In genomic region chr10:80529604-80530003, GRCh38 we compare ENCODE assay signal across 11 cellular contexts. TPM values are rescaled to one million over a fixed set of nuclear protein-coding genes. Genes with fewer than 3 reads are reported as not detected.
DNase-seq lines count a peak whose midpoint lies in the region; ATAC-seq, FAIRE-seq and TF ChIP-seq lines count a peak whose summit lies in the region.
"Had no signal": no experiment of that assay in that cellular context is flagged by ENCODE, and none has a peak within 500 bp of the region (broad histone marks: within the 10 kb centered on the region; RNA-seq: fewer than 3 reads in every experiment).

No MANE protein-coding gene starts in this region.

- H3K27me3 Mint-ChIP-seq in T-helper 17 cell, result no peaks in the 10 kb centered on the region
- H3K27me3 Mint-ChIP-seq in activated naive CD8-positive, alpha-beta T cell treated with anti-CD3 and anti-CD28 coated beads for 36 hours, result no peaks in the 10 kb centered on the region
- H3K27me3 Mint-ChIP-seq in natural killer cell treated with Interleukin-12 subunit alpha and Interleukin-12 subunit beta and Interleukin-15 and Interleukin-18, amount 100 ng/mL, for 72 hours, result no peaks in the 10 kb centered on the region

- DNase-seq in CD1c-positive myeloid dendritic cell (ENCODE audit: extremely low spot score), result peak; percentile 74
- DNase-seq in T-helper 17 cell, result peak in 1 of 3 donors; percentile 25
- peak; percentile 36 for DNase-seq in activated naive CD8-positive, alpha-beta T cell treated with anti-CD3 and anti-CD28 coated beads for 36 hours
- no peak for DNase-seq in natural killer cell treated with Interleukin-12 subunit alpha and Interleukin-12 subunit beta and Interleukin-15 and Interleukin-18, amount 100 ng/mL, for 72 hours (ENCODE audit: low spot score)
- no peak for DNase-seq in NCI-H2196 (lab: John Stamatoyannopoulos, UW; ENCODE audit: unreplicated experiment)
- no peak for DNase-seq in GM12891 (ENCODE audit: insufficient read length, low spot score)
- no peak for DNase-seq in GM13977 (ENCODE audit: low spot score)
- no peak for DNase-seq in RPMI8226
- DNase-seq: NCI-H1436 had no signal

- peaks cover 52% of the 10 kb centered on the region for H3K4me1 Mint-ChIP-seq in T-helper 17 cell
- peaks cover 78% of the 10 kb centered on the region for H3K4me1 Mint-ChIP-seq in activated naive CD8-positive, alpha-beta T cell treated with anti-CD3 and anti-CD28 coated beads for 36 hours
- peaks cover 42 to 48% of the 10 kb centered on the region in 2 donors for H3K4me1 Mint-ChIP-seq in natural killer cell treated with Interleukin-12 subunit alpha and Interleukin-12 subunit beta and Interleukin-15 and Interleukin-18, amount 100 ng/mL, for 72 hours (ENCODE audit: low read depth in 2 of 2)

- TF ChIP-seq POLR2A in GM12891 (IDR thresholded peaks at IDR 0.05; ENCODE audit: low read depth, low read length), result no peak

- no peaks in the 10 kb centered on the region for H3K9me3 ChIP-seq in T-helper 17 cell (ENCODE audit: control insufficient read depth, low read length, poor library complexity, severe bottlenecking)

- peak; percentile 85 for ATAC-seq in T-helper 17 cell
- ATAC-seq in natural killer cell treated with Interleukin-12 subunit alpha and Interleukin-12 subunit beta and Interleukin-15 and Interleukin-18, amount 100 ng/mL, for 72 hours, result peak; percentile 74 to 81

- no peak for TF ChIP-seq CTCF in GM13977 (IDR thresholded peaks at IDR 0.05; ENCODE audit: extremely low read depth, insufficient read depth, missing control alignments)

- no peaks in the 10 kb centered on the region for H3K9me3 Mint-ChIP-seq in activated naive CD8-positive, alpha-beta T cell treated with anti-CD3 and anti-CD28 coated beads for 36 hours
- no peaks in the 10 kb centered on the region for H3K9me3 Mint-ChIP-seq in natural killer cell treated with Interleukin-12 subunit alpha and Interleukin-12 subunit beta and Interleukin-15 and Interleukin-18, amount 100 ng/mL, for 72 hours

- peak overlapping the region; percentile 73 for H3K4me3 Mint-ChIP-seq in T-helper 17 cell
- H3K4me3 Mint-ChIP-seq in activated naive CD8-positive, alpha-beta T cell treated with anti-CD3 and anti-CD28 coated beads for 36 hours, result peak overlapping the region; percentile 58
- peak overlapping the region; percentile 49 for H3K4me3 Mint-ChIP-seq in natural killer cell treated with Interleukin-12 subunit alpha and Interleukin-12 subunit beta and Interleukin-15 and Interleukin-18, amount 100 ng/mL, for 72 hours

- FAIRE-seq in GM12891 (lab: Jason Lieb, UNC), result no peak
- FAIRE-seq: D721Med had no signal

- in situ Hi-C loops in GM13977 (cut with MboI; ENCODE audit: low pct_unique_long_range_greater_than_20kb, low sequenced_read_pairs, unreplicated experiment), result no loop called here

- no peaks in the 10 kb centered on the region for H3K36me3 Mint-ChIP-seq in T-helper 17 cell (ENCODE audit: low read depth)
- H3K36me3 Mint-ChIP-seq in activated naive CD8-positive, alpha-beta T cell treated with anti-CD3 and anti-CD28 coated beads for 36 hours, result peaks cover 50% of the 10 kb centered on the region
- H3K36me3 Mint-ChIP-seq in natural killer cell treated with Interleukin-12 subunit alpha and Interleukin-12 subunit beta and Interleukin-15 and Interleukin-18, amount 100 ng/mL, for 72 hours, result no peaks in the 10 kb centered on the region

- peak overlapping the region; percentile 93 for H3K27ac Mint-ChIP-seq in T-helper 17 cell
- peak overlapping the region; percentile 85 for H3K27ac Mint-ChIP-seq in activated naive CD8-positive, alpha-beta T cell treated with anti-CD3 and anti-CD28 coated beads for 36 hours
- peak overlapping the region; percentile 67 to 70 for H3K27ac Mint-ChIP-seq in natural killer cell treated with Interleukin-12 subunit alpha and Interleukin-12 subunit beta and Interleukin-15 and Interleukin-18, amount 100 ng/mL, for 72 hours

TF ChIP-seq in GM12891, 5 proteins besides CTCF, POLR2A, EP300 and RAD21:
- TF ChIP-seq TAF1 (IDR thresholded peaks at IDR 0.05; ENCODE audit: low read depth, low read length) (no peak), POLR2AphosphoS5 (IDR thresholded peaks at IDR 0.05; ENCODE audit: low read depth, low read length) (no peak), POU2F2 (IDR thresholded peaks at IDR 0.05; ENCODE audit: low read depth, low read length) (no peak), PAX5 (IDR thresholded peaks at IDR 0.05; ENCODE audit: insufficient read depth, low read length, severe bottlenecking) (no peak), SPI1 (IDR thresholded peaks at IDR 0.05; ENCODE audit: low read depth, low read length) (no peak)

RNA-seq across cellular contexts. Expression of gene SH2D4B, which starts 8.1 kb away (rescaled TPM):
- under 1 TPM; 0.18 to 0.30 TPM for total RNA-seq in T-helper 17 cell
- total RNA-seq in activated naive CD8-positive, alpha-beta T cell treated with anti-CD3 and anti-CD28 coated beads for 36 hours, result under 1 TPM; 0.08 to 0.18 TPM
- total RNA-seq in natural killer cell treated with Interleukin-12 subunit alpha and Interleukin-12 subunit beta and Interleukin-15 and Interleukin-18, amount 100 ng/mL, for 72 hours, result under 1 TPM; 0.25 to 0.40 TPM
- not detected for polyA plus RNA-seq in GM12891 (2012; ENCODE audit: low read depth, missing spikeins)
- total RNA-seq: H4 had no signal

Comparison
In these comparisons a context has a peak if more than half of its experiments do, and no peak if none do; other contexts are left out.
1. DNase-seq: peak in CD1c-positive myeloid dendritic cell (single experiment) and activated naive CD8-positive, alpha-beta T cell treated with anti-CD3 and anti-CD28 coated beads for 36 hours (single experiment); none in natural killer cell treated with Interleukin-12 subunit alpha and Interleukin-12 subunit beta and Interleukin-15 and Interleukin-18, amount 100 ng/mL, for 72 hours (single experiment), NCI-H2196 (single experiment), GM12891 (single experiment), GM13977 (single experiment) and RPMI8226 (single experiment).
2. Peak in every context shown above with its lines, with median percentiles within 50 percentile points of each other: H3K27ac Mint-ChIP-seq and H3K4me3 Mint-ChIP-seq.